Comparison of ENCODE assay signal across 12 cellular contexts in the genomic region with DNA sequence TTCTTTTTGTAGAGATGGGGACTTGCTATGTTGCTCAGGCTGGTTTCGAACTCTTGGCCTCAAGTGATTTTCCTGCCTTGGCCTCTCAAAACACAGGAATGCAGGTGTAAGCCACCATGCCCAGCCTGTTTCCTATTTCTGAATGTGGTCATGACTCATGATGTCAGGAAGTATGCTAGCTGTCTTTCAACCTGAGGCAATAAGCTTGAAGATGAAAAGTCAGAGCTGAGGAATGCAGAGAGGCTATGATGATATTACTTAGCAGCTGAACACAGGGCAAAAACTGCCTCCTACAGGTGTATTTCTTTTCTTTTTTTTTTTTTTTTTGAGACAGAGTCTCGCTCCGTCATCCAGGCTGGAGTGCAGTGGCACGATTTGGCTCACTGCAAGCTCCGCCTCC. TPM values are rescaled to one million over a fixed set of nuclear protein-coding genes. Genes with fewer than 3 reads are reported as not detected.
DNase-seq lines count a peak whose midpoint lies in the region; TF ChIP-seq lines count a peak whose summit lies in the region.
"Had no signal": no experiment of that assay in that cellular context is flagged by ENCODE, and none has a peak within 500 bp of the region (broad histone marks: within the 10 kb centered on the region; RNA-seq: fewer than 3 reads in every experiment).

No MANE protein-coding gene starts in this region.

- no peaks in the 10 kb centered on the region for H4K20me1 ChIP-seq in osteoblast (ENCODE audit: insufficient read depth, low read length)

- no peak overlapping the region for H3K4me3 ChIP-seq in osteoblast (ENCODE audit: insufficient read depth, low read length)
- H3K4me3 ChIP-seq: dorsolateral prefrontal cortex, neural progenitor cell had no signal

- no peak for TF ChIP-seq CTCF in osteoblast (IDR thresholded peaks at IDR 0.05; ENCODE audit: extremely low read depth, low read depth, low read length)

- H3K27me3 ChIP-seq in osteoblast (ENCODE audit: insufficient read depth, low read length) = no peaks in the 10 kb centered on the region
- H3K27me3 ChIP-seq: dorsolateral prefrontal cortex, neural progenitor cell had no signal

- peaks cover 7% of the 10 kb centered on the region for H3K4me1 ChIP-seq in osteoblast (ENCODE audit: insufficient read depth, low read length)
- H3K4me1 ChIP-seq: neural progenitor cell had no signal

- no peak overlapping the region for H3K4me2 ChIP-seq in osteoblast (ENCODE audit: insufficient read depth, low read length)
- H3K4me2 ChIP-seq: neural progenitor cell had no signal

- no peak overlapping the region for H3K27ac ChIP-seq in osteoblast (ENCODE audit: low read depth, low read length)
- H3K27ac ChIP-seq: 22Rv1, dorsolateral prefrontal cortex, neural progenitor cell had no signal

- DNase-seq in DMS53 (lab: John Stamatoyannopoulos, UW) (peak; percentile 56), DMS53 treated with DMSO at 0.1 percent for 48 hours (lab: John Stamatoyannopoulos, UW; ENCODE audit: unreplicated experiment) (no peak), LoVo (ENCODE audit: low spot score) (peak; percentile 36), astrocyte of the hippocampus (ENCODE audit: low read depth, low spot score) (peak; percentile 26), osteoblast (ENCODE audit: insufficient read length, low spot score, missing footprints) (peak; percentile 68), HK-2 (ENCODE audit: unreplicated experiment) (no peak)
- DNase-seq in NK-92 treated with Interleukin-12 subunit alpha and Interleukin-12 subunit beta, amount 100 ng/mL, for 24 hours (lab: John Stamatoyannopoulos, UW) = no peak
- no peak for DNase-seq in stimulated activated CD4-positive, alpha-beta T cell treated with anti-CD3 and anti-CD28 coated beads, Interleukin-4, amount 100 ng/mL, for 24 hours
- DNase-seq: dorsolateral prefrontal cortex; stimulated activated CD4-positive, alpha-beta T cell treated with anti-CD3 and anti-CD28 coated beads, Interleukin-4, amount 100 ng/mL, for 1 hour had no signal

- H3K79me2 ChIP-seq in osteoblast (ENCODE audit: insufficient read depth, low read length) = no peaks in the 10 kb centered on the region

- no peaks in the 10 kb centered on the region for H3K36me3 ChIP-seq in osteoblast (ENCODE audit: insufficient read depth, low read length)
- H3K36me3 ChIP-seq: neural progenitor cell had no signal

- H3K9me3 ChIP-seq in osteoblast (ENCODE audit: low read depth, low read length) = no peaks in the 10 kb centered on the region

- no peak overlapping the region for H2AFZ ChIP-seq in osteoblast (ENCODE audit: low read length)
- H2AFZ ChIP-seq: neural progenitor cell had no signal

RNA-seq across cellular contexts. Expression of a gene that starts 9.0 kb away (rescaled TPM):
- 109 and 114 TPM in 2 replicates for total RNA-seq in osteoblast

RNA-seq across cellular contexts. Expression of a gene that starts 59.8 kb away (rescaled TPM):
- total RNA-seq in osteoblast = 72.5 and 73.1 TPM in 2 replicates

Comparison
In these comparisons a context has a peak if more than half of its experiments do, and no peak if none do; other contexts are left out.
1. DNase-seq: peak in DMS53 (single experiment), LoVo (single experiment), astrocyte of the hippocampus (single experiment) and osteoblast (single experiment); none in DMS53 treated with DMSO at 0.1 percent for 48 hours (single experiment), NK-92 treated with Interleukin-12 subunit alpha and Interleukin-12 subunit beta, amount 100 ng/mL, for 24 hours (single experiment), HK-2 (single experiment) and stimulated activated CD4-positive, alpha-beta T cell treated with anti-CD3 and anti-CD28 coated beads, Interleukin-4, amount 100 ng/mL, for 24 hours (single experiment).